Comparison of ENCODE assay signal across 12 cellular contexts in genomic region chr11:59095972-59096575, GRCh38. TPM values are rescaled to one million over a fixed set of nuclear protein-coding genes. Genes with fewer than 3 reads are reported as not detected.
"Had no signal": no experiment of that assay in that cellular context is flagged by ENCODE, and none has a peak within 500 bp of the region (broad histone marks: within the 10 kb centered on the region; RNA-seq: fewer than 3 reads in every experiment).

No MANE protein-coding gene starts in this region.

RNA-seq across cellular contexts. Expression of gene GLYATL1B, which starts 10.0 kb away (rescaled TPM):
- total RNA-seq: activated CD8-positive, alpha-beta T cell treated with anti-CD3 and anti-CD28 coated beads for 36 hours; activated T-cell treated with anti-CD3 and anti-CD28 coated beads, Interleukin-2, amount 50 U/mL, for 4 hours; activated T-helper 17 cell treated with anti-CD3 and anti-CD28 coated beads, Interleukin-2, amount 50 U/mL, for 72 hours; adrenal gland; aorta; body of pancreas; chondrocyte; dermis blood vessel endothelial cell; esophagus muscularis mucosa; foreskin keratinocyte; gastrocnemius medialis; T-helper 1 cell treated with Interleukin-12 subunit alpha and Interleukin-12 subunit beta and Interleukin-4 antibody, amounts not matched to agents 30 ng/mL and 1 ng/mL, for 36 hours had no signal
- polyA plus RNA-seq: adrenal gland, aorta, foreskin keratinocyte had no signal
